In the genomic region with DNA sequence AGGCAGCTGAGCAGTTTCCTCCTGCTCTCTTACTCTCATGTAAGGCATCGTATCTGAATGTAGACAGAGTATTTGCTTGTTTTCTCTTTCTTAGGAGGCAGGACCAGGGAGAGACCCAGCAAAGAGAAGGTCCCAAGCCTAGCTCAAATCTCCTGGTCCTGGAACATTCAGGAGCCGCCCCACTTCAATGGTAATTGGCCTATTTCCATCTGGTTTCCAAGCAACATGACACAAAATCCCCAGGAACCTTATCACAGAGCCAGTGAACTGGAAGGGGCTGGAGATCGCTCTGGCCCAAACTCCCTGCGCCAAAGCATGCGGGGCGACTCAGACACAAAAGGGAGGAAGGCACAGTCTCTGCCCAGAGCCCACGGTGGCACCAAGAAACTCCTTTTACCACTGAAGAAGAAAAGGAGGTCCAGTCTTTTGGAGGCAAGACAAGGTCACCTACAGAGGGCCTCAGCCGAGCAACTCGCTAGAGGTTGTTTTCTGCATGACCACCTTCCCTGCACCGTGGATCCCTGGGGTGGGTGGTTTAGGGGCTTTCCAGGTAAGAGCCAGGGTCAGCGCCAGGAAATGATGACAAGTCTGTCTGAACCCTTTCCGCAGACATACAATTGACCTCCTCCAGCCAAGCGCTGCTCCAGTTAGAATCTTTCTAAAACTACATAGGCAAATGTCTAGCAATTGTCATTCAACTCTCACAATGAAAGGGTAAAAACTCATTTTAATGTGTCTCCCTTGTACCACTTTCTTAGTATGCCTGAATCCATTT, we compare ENCODE assay signal across 9 cellular contexts.
DNase-seq lines count a peak whose midpoint lies in the region; ATAC-seq and TF ChIP-seq lines count a peak whose summit lies in the region.
"Had no signal": no experiment of that assay in that cellular context is flagged by ENCODE, and none has a peak within 500 bp of the region (broad histone marks: within the 10 kb centered on the region; RNA-seq: fewer than 3 reads in every experiment).

No MANE protein-coding gene starts in this region.

- peak overlapping the region; percentile 47 to 51 for H3K27ac ChIP-seq in right atrium auricular region
- H3K27ac ChIP-seq: C4-2B had no signal

- no peak overlapping the region for H3K4me3 ChIP-seq in right atrium auricular region

- H3K27me3 ChIP-seq in right atrium auricular region: no peaks in the 10 kb centered on the region

- ATAC-seq in GM21447 (IDR thresholded peaks at IDR 0.05; ENCODE audit: unreplicated experiment) (peak; percentile 34), GM21367 (IDR thresholded peaks at IDR 0.05; ENCODE audit: unreplicated experiment) (no peak)

- no peaks in the 10 kb centered on the region for H3K36me3 ChIP-seq in right atrium auricular region

- peaks cover 0 to 17% of the 10 kb centered on the region in 2 donors for H3K4me1 ChIP-seq in right atrium auricular region

- H3K9me3 ChIP-seq in right atrium auricular region: no peaks in the 10 kb centered on the region

- DNase-seq in A172 (ENCODE audit: low spot score) (peak; percentile 44), NCI-H69 (lab: John Stamatoyannopoulos, UW) (peak; percentile 69), right atrium auricular region (ENCODE audit: low spot score) (no peak), NCI-H82 treated with DMSO at 0.1 percent for 48 hours (lab: John Stamatoyannopoulos, UW; ENCODE audit: unreplicated experiment) (no peak), HPDE6-E6E7 (ENCODE audit: extremely low spot score) (no peak)
- no peak for DNase-seq in activated CD8-positive, alpha-beta memory T cell treated with anti-CD3 and anti-CD28 coated beads, Interleukin-2, amount 50 U/mL, for 4 hours

- TF ChIP-seq CTCF in right atrium auricular region (IDR thresholded peaks at IDR 0.05): no peak

Comparison
In these comparisons a context has a peak if more than half of its experiments do, and no peak if none do; other contexts are left out.
1. DNase-seq: peak in A172 (single experiment) and NCI-H69 (single experiment); none in right atrium auricular region (single experiment), activated CD8-positive, alpha-beta memory T cell treated with anti-CD3 and anti-CD28 coated beads, Interleukin-2, amount 50 U/mL, for 4 hours (single experiment), NCI-H82 treated with DMSO at 0.1 percent for 48 hours (single experiment) and HPDE6-E6E7 (single experiment).